29 cellular contexts compared by ENCODE assay signal in the genomic region with DNA sequence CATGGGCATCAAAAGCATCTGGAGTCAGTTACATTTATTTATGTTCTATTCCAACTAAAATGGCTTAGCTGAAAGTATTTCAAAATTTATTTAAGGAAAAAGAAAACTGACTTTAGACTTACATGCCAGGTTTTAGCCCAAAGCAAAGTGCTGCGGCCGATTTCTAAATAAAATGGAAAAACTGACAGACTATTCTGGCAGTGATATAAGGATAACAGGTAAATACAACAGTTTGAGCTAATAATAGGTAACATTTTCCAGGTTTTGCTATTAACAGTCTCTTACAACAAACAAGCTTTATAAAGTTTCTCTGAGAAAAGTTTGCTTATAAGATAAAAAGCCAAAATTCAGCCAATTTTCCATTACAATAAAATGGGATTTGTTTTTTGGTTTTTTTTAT.
"Had no signal": no experiment of that assay in that cellular context is flagged by ENCODE, and none has a peak within 500 bp of the region (broad histone marks: within the 10 kb centered on the region; RNA-seq: fewer than 3 reads in every experiment).

No MANE protein-coding gene starts in this region.

- H3K4me1 ChIP-seq: adrenal gland, esophagus squamous epithelium had no signal

- H3K36me3 ChIP-seq: adrenal gland, esophagus squamous epithelium, gastroesophageal sphincter, WERI-Rb-1 had no signal

- ATAC-seq: activated CD4-positive, CD25-positive, alpha-beta regulatory T cell treated with anti-CD3 and anti-CD28 coated beads, Interleukin-2, amount 50 U/mL, for 24 hours; activated CD8-positive, alpha-beta T cell treated with anti-CD3 and anti-CD28 coated beads for 36 hours; activated T-cell treated with anti-CD3 and anti-CD28 coated beads, Interleukin-2, amount 50 U/mL, for 4 hours; activated T-helper 17 cell treated with anti-CD3 and anti-CD28 coated beads, Interleukin-2, amount 50 U/mL, for 72 hours; effector memory CD8-positive, alpha-beta T cell; gastroesophageal sphincter; T-helper 17 cell had no signal

- DNase-seq: activated B cell treated with CpG ODN at 0.5 μM for 24 hours; activated CD4-positive, alpha-beta T cell treated with anti-CD3 and anti-CD28 coated beads for 48 hours; activated CD4-positive, alpha-beta T cell treated with anti-CD3 and anti-CD28 coated beads, Interleukin-2, amount 50 U/mL, for 1 hour; activated CD4-positive, alpha-beta T cell treated with anti-CD3 and anti-CD28 coated beads, Interleukin-2, amount 50 U/mL, for 48 hours; activated CD8-positive, alpha-beta memory T cell treated with anti-CD3 and anti-CD28 coated beads for 24 hours; activated CD8-positive, alpha-beta T cell treated with anti-CD3 and anti-CD28 coated beads for 36 hours; activated effector memory CD4-positive, alpha-beta T cell treated with Interleukin-2 at 50 U/mL for 16 hours; activated gamma-delta T cell treated with Interleukin-2 at 50 U/mL for 16 hours; activated naive CD4-positive, alpha-beta T cell treated with anti-CD3 and anti-CD28 coated beads, Interleukin-2, amount 50 U/mL, for 16 hours; activated naive CD4-positive, alpha-beta T cell treated with Interleukin-2 at 50 U/mL for 16 hours; activated T-cell treated with anti-CD3 and anti-CD28 coated beads, Interleukin-2, amount 50 U/mL, for 4 hours; adrenal gland; amygdala; aorta; caudate nucleus; cortex of kidney; effector CD4-positive, alpha-beta T cell; effector memory CD8-positive, alpha-beta T cell; esophagus squamous epithelium; foreskin melanocyte; T-helper 1 cell; T-helper 17 cell; T1000; WERI-Rb-1 had no signal

- H3K4me3 ChIP-seq: adrenal gland, body of pancreas, esophagus squamous epithelium, gastroesophageal sphincter had no signal

- H3K9me3 ChIP-seq: adrenal gland, body of pancreas, esophagus squamous epithelium, gastroesophageal sphincter had no signal

- H3K27me3 ChIP-seq: adrenal gland, body of pancreas, esophagus squamous epithelium, gastroesophageal sphincter had no signal

- H3K27ac ChIP-seq: adrenal gland, epithelial cell of prostate, esophagus squamous epithelium, gastroesophageal sphincter, WERI-Rb-1 had no signal
